ENCODE assay signal across 8 cellular contexts in the genomic region with DNA sequence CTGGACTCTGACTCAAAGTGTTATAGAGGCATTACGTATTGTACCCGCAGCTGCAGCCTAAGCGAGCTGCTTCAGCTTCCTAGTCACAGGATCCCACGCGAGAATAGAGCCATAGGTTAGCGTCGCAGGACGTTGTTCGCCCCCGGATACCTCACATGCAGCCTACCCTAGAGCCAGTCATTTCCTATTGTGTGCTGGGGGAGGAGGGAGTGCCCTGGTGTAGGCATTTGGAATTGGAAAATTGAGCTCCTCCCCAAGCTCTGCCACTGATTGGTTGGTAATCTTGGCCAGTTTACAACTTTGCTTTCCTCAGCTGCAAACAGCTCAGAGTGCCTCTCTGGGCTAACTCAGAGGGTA. TPM values are rescaled to one million over a fixed set of nuclear protein-coding genes. Genes with fewer than 3 reads are reported as not detected.
DNase-seq lines count a peak whose midpoint lies in the region; ATAC-seq, FAIRE-seq and TF ChIP-seq lines count a peak whose summit lies in the region.

No MANE protein-coding gene starts in this region.

- H2AK5ac ChIP-seq in H1 (ENCODE audit: low read depth, low read length), result no peak overlapping the region

- H3K23me2 ChIP-seq in H1 (ENCODE audit: low read depth, low read length), result peaks cover 3% of the 10 kb centered on the region; the same call in 1 of the 2 replicates

- POLR2A ChIA-PET in H1 (lab: Charles Lee; ENCODE audit: partially characterized antibody), result interaction anchor here (0.6 to 3.0 kb wide), 14 partner anchors 8 to 437 kb away, joined by 3 to 16 read pairs (median 5); a partner anchor contains a TSS

- no peaks in the 10 kb centered on the region; a peak in 1 of 7 replicates for H3K4me1 ChIP-seq in H1 (replicated peaks in 1 of 4; ENCODE audit: control insufficient read depth in 3 of 4, insufficient read depth in 4 of 4, low read length in 3 of 4)
- H3K4me1 ChIP-seq in mesodermal cell (ENCODE audit: control insufficient read depth, insufficient read depth, low read length, poor library complexity, severe bottlenecking), result peaks cover 3% of the 10 kb centered on the region
- H3K4me1 ChIP-seq in tibial nerve, result peaks cover 0 to 19% (median 3%) of the 10 kb centered on the region in 4 donors

- H3K4me3 ChIP-seq in H1 (ENCODE audit: extremely low read depth in 1 of 4, insufficient read depth in 2 of 4, low read depth in 3 of 4, low read length in 4 of 4) (peak overlapping the region; percentile 67 to 85 (median 78)), mesodermal cell (ENCODE audit: extremely low read depth, insufficient read depth, low read length, poor library complexity, severe bottlenecking) (peak overlapping the region; percentile 64), tibial nerve (peak overlapping the region; percentile 44 to 57 (median 50))

- H2BK15ac ChIP-seq in H1 (ENCODE audit: low read length), result no peak overlapping the region

- H3K4me2 ChIP-seq in H1 (ENCODE audit: insufficient read depth in 1 of 2, low read depth in 2 of 2, low read length in 2 of 2), result peak overlapping the region; percentile 60 to 73

- TF ChIP-seq RAD21 in H1 (IDR thresholded peaks at IDR 0.05 in 1 of 2, conservative IDR thresholded peaks at IDR 0.05 in 1 of 2; ENCODE audit: low read depth in 2 of 2, low read length in 2 of 2), result no peak

- H3K56ac ChIP-seq in H1 (replicated peaks; ENCODE audit: insufficient read length, low read depth, low read length), result no peak overlapping the region

- H3K9ac ChIP-seq in H1 (replicated peaks in 1 of 4; ENCODE audit: extremely low read depth in 1 of 4, low read depth in 3 of 4, low read length in 3 of 4), result peak overlapping the region in 3 of 4 experiments; percentile 55 to 86 (median 76); a peak in 6 of 7 replicates

- peak overlapping the region; percentile 87 for H2BK5ac ChIP-seq in H1 (ENCODE audit: low read depth, low read length)

- peaks cover 0 to 6% (median 2%) of the 10 kb centered on the region in 4 experiments; a peak in 3 of 8 replicates for H3K36me3 ChIP-seq in H1 (ENCODE audit: control insufficient read depth in 2 of 4, insufficient read depth in 4 of 4, low read length in 3 of 4)
- peaks cover 27% of the 10 kb centered on the region for H3K36me3 ChIP-seq in mesodermal cell (ENCODE audit: control insufficient read depth, insufficient read depth, low read length)
- peaks cover 0 to 41% (median 0%) of the 10 kb centered on the region in 3 donors for H3K36me3 ChIP-seq in tibial nerve

- TF ChIP-seq POLR2A in H1 (IDR thresholded peaks at IDR 0.05; ENCODE audit: control extremely low read depth in 1 of 2, low read depth in 2 of 2, low read length in 2 of 2), result no peak
- TF ChIP-seq POLR2A in tibial nerve (IDR thresholded peaks at IDR 0.05), result no peak

- no peaks in the 10 kb centered on the region for H3K27me3 Mint-ChIP-seq in T-helper 1 cell treated with Interleukin-12 subunit alpha and Interleukin-12 subunit beta and Interleukin-4 antibody, amounts not matched to agents 30 μg/mL and 1 μg/mL, for 36 hours (ENCODE audit: low read depth)

- no peaks in the 10 kb centered on the region; the same call in 1 of the 2 replicates for H3K79me1 ChIP-seq in H1 (ENCODE audit: low read depth, low read length)

- H3K27ac Mint-ChIP-seq in T-helper 1 cell treated with Interleukin-12 subunit alpha and Interleukin-12 subunit beta and Interleukin-4 antibody, amounts not matched to agents 30 μg/mL and 1 μg/mL, for 36 hours, result peak overlapping the region; percentile 93

- no peak for DNase-seq in Right ventricle myocardium inferior (ENCODE audit: missing footprints)
- no peak for DNase-seq in cardiac septum (ENCODE audit: low spot score)
- no peak for DNase-seq in H1 (ENCODE audit: low read depth in 1 of 2, low spot score in 2 of 2)
- DNase-seq in tibial nerve (ENCODE audit: low spot score in 2 of 2), result no peak

- ATAC-seq in Right ventricle myocardium inferior (peak; percentile 49), HG03457 (IDR thresholded peaks at IDR 0.05; ENCODE audit: unreplicated experiment) (peak; percentile 27), GM21423 (IDR thresholded peaks at IDR 0.05; ENCODE audit: unreplicated experiment) (no peak)

- TF ChIP-seq CTCF in H1 (IDR thresholded peaks at IDR 0.05; ENCODE audit: control extremely low read depth in 1 of 3, insufficient read depth in 1 of 3, low read depth in 1 of 3, low read length in 3 of 3) (no peak), tibial nerve (IDR thresholded peaks at IDR 0.05) (no peak)

- H2AFZ ChIP-seq in H1 (ENCODE audit: low read length), result peak overlapping the region; percentile 22; the same call in 1 of the 2 replicates

- H4K8ac ChIP-seq in H1 (ENCODE audit: extremely low read depth, insufficient read depth, low read length), result no peak overlapping the region; the same call in 1 of the 2 replicates

- CTCF ChIA-PET in H1 (lab: Charles Lee; ENCODE audit: partially characterized antibody), result interaction anchor here (0.6 to 1.6 kb wide), 7 partner anchors 10 to 276 kb away, joined by 3 to 5 read pairs (median 3); no protein-coding TSS in a partner anchor

- no peak overlapping the region for H3K23ac ChIP-seq in H1 (ENCODE audit: insufficient read length)

- H3K4me3 Mint-ChIP-seq in T-helper 1 cell treated with Interleukin-12 subunit alpha and Interleukin-12 subunit beta and Interleukin-4 antibody, amounts not matched to agents 30 μg/mL and 1 μg/mL, for 36 hours, result peak overlapping the region; percentile 94

- H3K9me3 Mint-ChIP-seq in T-helper 1 cell treated with Interleukin-12 subunit alpha and Interleukin-12 subunit beta and Interleukin-4 antibody, amounts not matched to agents 30 μg/mL and 1 μg/mL, for 36 hours, result peaks cover 31% of the 10 kb centered on the region

- H3K27ac ChIP-seq in H1 (ENCODE audit: low read depth, low read length) (peak overlapping the region; percentile 37; the same call in 1 of the 2 replicates), mesodermal cell (ENCODE audit: low read depth, low read length, severe bottlenecking) (peak overlapping the region; percentile 85), tibial nerve (peak overlapping the region; percentile 3 to 80 (median 71))

- H2BK20ac ChIP-seq in H1 (ENCODE audit: low read length), result no peak overlapping the region

- no peak overlapping the region for H3K18ac ChIP-seq in H1 (ENCODE audit: extremely low read depth, low read length)

- peaks cover 41% of the 10 kb centered on the region for H3K36me3 Mint-ChIP-seq in T-helper 1 cell treated with Interleukin-12 subunit alpha and Interleukin-12 subunit beta and Interleukin-4 antibody, amounts not matched to agents 30 μg/mL and 1 μg/mL, for 36 hours (ENCODE audit: low read depth)

- peaks cover 0 to 3% of the 10 kb centered on the region in 2 experiments for H4K20me1 ChIP-seq in H1 (replicated peaks in 1 of 2; ENCODE audit: control insufficient read depth in 1 of 2, insufficient read depth in 2 of 2, low read length in 2 of 2)

- H4K91ac ChIP-seq in H1 (replicated peaks; ENCODE audit: insufficient read length, low read length), result no peak overlapping the region

- H3K4ac ChIP-seq in H1 (replicated peaks; ENCODE audit: insufficient read length, low read depth, low read length), result no peak overlapping the region

- WGBS in H1 (ENCODE audit: extremely low coverage in 1 of 2, insufficient coverage in 1 of 2, insufficient read length in 1 of 2, insufficient replicate concordance in 2 of 2, low coverage in 1 of 2, low lambda C conversion rate in 2 of 2, missing lambda C conversion rate in 1 of 2), 2 experiments, result 56% methylated on average over 10 of the region's 10 CpGs; no CpG with 5 or more reads in 1 of the 2 experiments
- 37 to 51% methylated on average over 3 to 10 of the region's 10 CpGs for WGBS in mesodermal cell (ENCODE audit: insufficient coverage in 2 of 2), 2 experiments
- 40 to 50% methylated on average over 8 to 10 of the region's 10 CpGs for WGBS in tibial nerve, 2 donors

- H3K9me3 ChIP-seq in H1 (ENCODE audit: insufficient read depth in 2 of 2, low read depth in 1 of 2, low read length in 1 of 2) (peaks cover 3 to 5% of the 10 kb centered on the region in 2 experiments; a peak in 3 of 4 replicates), mesodermal cell (ENCODE audit: control insufficient read depth, low read length) (peaks cover 9% of the 10 kb centered on the region), tibial nerve (peaks cover 0 to 20% (median 0%) of the 10 kb centered on the region in 4 donors)

- intact Hi-C loops in Right ventricle myocardium inferior (cut with DNase I), result loop anchor here (5.0 kb wide), 1 partner anchor 42 kb away; a partner anchor contains a TSS
- intact Hi-C loops in cardiac septum (cut with DNase I), result no loop called here

- peak overlapping the region; percentile 29; the same call in 1 of the 2 replicates for H2BK12ac ChIP-seq in H1 (ENCODE audit: low read depth, low read length)

- no peak for FAIRE-seq in H1 (lab: Jason Lieb, UNC)

- H2BK120ac ChIP-seq in H1 (replicated peaks; ENCODE audit: low read depth, low read length), result no peak overlapping the region

- H3K4me1 Mint-ChIP-seq in T-helper 1 cell treated with Interleukin-12 subunit alpha and Interleukin-12 subunit beta and Interleukin-4 antibody, amounts not matched to agents 30 μg/mL and 1 μg/mL, for 36 hours (ENCODE audit: low read depth), result peaks cover 10% of the 10 kb centered on the region

- H4K5ac ChIP-seq in H1 (ENCODE audit: insufficient read length, low read depth, low read length), result peak overlapping the region; percentile 12

- H3K27me3 ChIP-seq in H1 (replicated peaks in 1 of 4; ENCODE audit: control insufficient read depth in 3 of 4, extremely low read depth in 1 of 4, insufficient read depth in 3 of 4, low read length in 3 of 4) (no peaks in the 10 kb centered on the region), tibial nerve (no peaks in the 10 kb centered on the region)

- H3K79me2 ChIP-seq in H1 (ENCODE audit: control insufficient read depth in 1 of 2, insufficient read depth in 2 of 2, low read length in 2 of 2), result peaks cover 0 to 26% of the 10 kb centered on the region in 2 experiments; a peak in 2 of 4 replicates

- TF ChIP-seq EP300 in H1 (IDR thresholded peaks at IDR 0.05; ENCODE audit: borderline replicate concordance in 1 of 2, low read depth in 2 of 2, low read length in 2 of 2) (no peak), tibial nerve (IDR thresholded peaks at IDR 0.05) (no peak)

- no peak overlapping the region for H3K14ac ChIP-seq in H1 (ENCODE audit: insufficient read length)

RNA-seq across cellular contexts. Expression of a gene that starts 0.5 kb away (rescaled TPM):
- total RNA-seq in Right ventricle myocardium inferior (42.7 TPM), cardiac septum (25.5 TPM), tibial nerve (10 to 100 TPM; 27.6 to 37.8 (median 28.0) TPM)
- 47.6 and 48.3 TPM in 2 replicates for total RNA-seq in H1 (2021; fragmentation: NEBNext Ultra II Directional; extraction: Animal tissue kit (Norgen Biotek cat#: 25700))
- 34.1 and 61.0 TPM in 2 replicates for polyA plus RNA-seq in H1 (2011; rRNA removed)
- polyA plus RNA-seq in H1 (2011; cell fraction: cytosol; rRNA removed), result 33.0 TPM
- polyA plus RNA-seq in H1 (2011; cell fraction: nucleus; rRNA removed), result 48.7 TPM
- 41.4 to 49.1 TPM (median 44.4 TPM) in 4 replicates for polyA plus RNA-seq in H1 (2012, experiment 1 of 2)
- 52.5 TPM for polyA plus RNA-seq in H1 (2012, experiment 2 of 2)
- polyA plus RNA-seq in H1 (2013, experiment 1 of 2), result 47.4 TPM
- polyA plus RNA-seq in H1 (2013, experiment 2 of 2), result 50.5 TPM
- polyA minus RNA-seq in H1 (2011; rRNA and poly(A)+ RNA removed), result 17.2 and 21.9 TPM in 2 replicates
- 29.6 TPM for polyA minus RNA-seq in H1 (2011; cell fraction: cytosol; rRNA and poly(A)+ RNA removed)
- 22.6 TPM for polyA minus RNA-seq in H1 (2011; cell fraction: nucleus; rRNA and poly(A)+ RNA removed)
- 54.4 TPM for polyA plus RNA-seq in mesodermal cell (2013, experiment 1 of 2)
- 43.7 TPM for polyA plus RNA-seq in mesodermal cell (2013, experiment 2 of 2)

RNA-seq across cellular contexts. Expression of a gene that starts 0.7 kb away (rescaled TPM):
- total RNA-seq in Right ventricle myocardium inferior, result 1.8 TPM
- total RNA-seq in cardiac septum, result 1.8 TPM
- 2.3 and 2.6 TPM in 2 replicates for total RNA-seq in H1 (2021; fragmentation: NEBNext Ultra II Directional; extraction: Animal tissue kit (Norgen Biotek cat#: 25700))
- polyA plus RNA-seq in H1 (2011; rRNA removed), result 0.63 and 0.68 TPM in 2 replicates
- 0.94 TPM for polyA plus RNA-seq in H1 (2011; cell fraction: cytosol; rRNA removed)
- 0.68 TPM for polyA plus RNA-seq in H1 (2011; cell fraction: nucleus; rRNA removed)
- 1.1 to 1.7 TPM (median 1.3 TPM) in 4 replicates for polyA plus RNA-seq in H1 (2012, experiment 1 of 2)
- 0.14 TPM for polyA plus RNA-seq in H1 (2012, experiment 2 of 2)
- 1.5 TPM for polyA plus RNA-seq in H1 (2013, experiment 1 of 2)
- polyA plus RNA-seq in H1 (2013, experiment 2 of 2), result 1.6 TPM
- polyA minus RNA-seq in H1 (2011; rRNA and poly(A)+ RNA removed), result 2.2 and 2.7 TPM in 2 replicates
- 1.0 TPM for polyA minus RNA-seq in H1 (2011; cell fraction: cytosol; rRNA and poly(A)+ RNA removed)
- 2.4 TPM for polyA minus RNA-seq in H1 (2011; cell fraction: nucleus; rRNA and poly(A)+ RNA removed)
- polyA plus RNA-seq in mesodermal cell (2013, experiment 1 of 2), result 1.9 TPM
- 2.2 TPM for polyA plus RNA-seq in mesodermal cell (2013, experiment 2 of 2)
- total RNA-seq in tibial nerve, result 1 to 10 TPM; 2.2 to 3.1 (median 2.7) TPM

RNA-seq across cellular contexts. Expression of a gene that starts 43.0 kb away (rescaled TPM):
- 10.0 TPM for total RNA-seq in Right ventricle myocardium inferior
- 9.2 TPM for total RNA-seq in cardiac septum
- 12.2 and 12.7 TPM in 2 replicates for total RNA-seq in H1 (2021; fragmentation: NEBNext Ultra II Directional; extraction: Animal tissue kit (Norgen Biotek cat#: 25700))
- polyA plus RNA-seq in H1 (2011; rRNA removed), result 9.1 and 10.9 TPM in 2 replicates
- 13.0 TPM for polyA plus RNA-seq in H1 (2011; cell fraction: cytosol; rRNA removed)
- 12.6 TPM for polyA plus RNA-seq in H1 (2011; cell fraction: nucleus; rRNA removed)
- polyA plus RNA-seq in H1 (2012, experiment 1 of 2), result 8.4 to 11.7 TPM (median 10.8 TPM) in 4 replicates
- 8.6 TPM for polyA plus RNA-seq in H1 (2012, experiment 2 of 2)
- 12.2 TPM for polyA plus RNA-seq in H1 (2013, experiment 1 of 2)
- 11.6 TPM for polyA plus RNA-seq in H1 (2013, experiment 2 of 2)
- polyA minus RNA-seq in H1 (2011; rRNA and poly(A)+ RNA removed), result 8.5 and 9.8 TPM in 2 replicates
- polyA minus RNA-seq in H1 (2011; cell fraction: cytosol; rRNA and poly(A)+ RNA removed), result 5.7 TPM
- 15.9 TPM for polyA minus RNA-seq in H1 (2011; cell fraction: nucleus; rRNA and poly(A)+ RNA removed)
- polyA plus RNA-seq in mesodermal cell (2013, experiment 1 of 2), result 10.0 TPM
- 8.4 TPM for polyA plus RNA-seq in mesodermal cell (2013, experiment 2 of 2)
- 10 to 100 TPM; 12.0 to 16.7 (median 13.1) TPM for total RNA-seq in tibial nerve

RNA-seq across cellular contexts. Expression of a gene that starts 43.2 kb away (rescaled TPM):
- total RNA-seq in Right ventricle myocardium inferior (6.9 TPM), cardiac septum (7.2 TPM), tibial nerve (10 to 100 TPM in 3 of 4 donors, 1 to 10 TPM in 1; 8.7 to 22.3 (median 14.0) TPM)
- 22.0 and 22.6 TPM in 2 replicates for total RNA-seq in H1 (2021; fragmentation: NEBNext Ultra II Directional; extraction: Animal tissue kit (Norgen Biotek cat#: 25700))
- 9.6 and 13.4 TPM in 2 replicates for polyA plus RNA-seq in H1 (2011; rRNA removed)
- 15.7 TPM for polyA plus RNA-seq in H1 (2011; cell fraction: cytosol; rRNA removed)
- 14.9 TPM for polyA plus RNA-seq in H1 (2011; cell fraction: nucleus; rRNA removed)
- polyA plus RNA-seq in H1 (2012, experiment 1 of 2), result 11.0 to 15.1 TPM (median 14.2 TPM) in 4 replicates
- 2.2 TPM for polyA plus RNA-seq in H1 (2012, experiment 2 of 2)
- polyA plus RNA-seq in H1 (2013, experiment 1 of 2), result 12.7 TPM
- 13.4 TPM for polyA plus RNA-seq in H1 (2013, experiment 2 of 2)
- 23.6 and 25.8 TPM in 2 replicates for polyA minus RNA-seq in H1 (2011; rRNA and poly(A)+ RNA removed)
- polyA minus RNA-seq in H1 (2011; cell fraction: cytosol; rRNA and poly(A)+ RNA removed), result 7.7 TPM
- 12.2 TPM for polyA minus RNA-seq in H1 (2011; cell fraction: nucleus; rRNA and poly(A)+ RNA removed)
- polyA plus RNA-seq in mesodermal cell (2013, experiment 1 of 2), result 15.2 TPM
- 14.1 TPM for polyA plus RNA-seq in mesodermal cell (2013, experiment 2 of 2)

RNA-seq across cellular contexts. Expression of a gene that starts 51.3 kb away (rescaled TPM):
- total RNA-seq in Right ventricle myocardium inferior (not detected), cardiac septum (not detected), tibial nerve (not detected)
- total RNA-seq in H1 (2021; fragmentation: NEBNext Ultra II Directional; extraction: Animal tissue kit (Norgen Biotek cat#: 25700)), result not detected in 2 replicates
- polyA plus RNA-seq in H1 (2011; rRNA removed), result not detected in 2 replicates
- not detected for polyA plus RNA-seq in H1 (2011; cell fraction: cytosol; rRNA removed)
- not detected for polyA plus RNA-seq in H1 (2011; cell fraction: nucleus; rRNA removed)
- polyA plus RNA-seq in H1 (2012, experiment 1 of 2), result not detected in 4 replicates
- polyA plus RNA-seq in H1 (2012, experiment 2 of 2), result not detected
- not detected for polyA plus RNA-seq in H1 (2013, experiment 1 of 2)
- polyA plus RNA-seq in H1 (2013, experiment 2 of 2), result not detected
- polyA minus RNA-seq in H1 (2011; rRNA and poly(A)+ RNA removed), result not detected in 2 replicates
- polyA minus RNA-seq in H1 (2011; cell fraction: cytosol; rRNA and poly(A)+ RNA removed), result not detected
- not detected for polyA minus RNA-seq in H1 (2011; cell fraction: nucleus; rRNA and poly(A)+ RNA removed)
- not detected for polyA plus RNA-seq in mesodermal cell (2013, experiment 1 of 2)
- not detected for polyA plus RNA-seq in mesodermal cell (2013, experiment 2 of 2)
